Comparison of ENCODE assay signal across 8 cellular contexts in the genomic region with DNA sequence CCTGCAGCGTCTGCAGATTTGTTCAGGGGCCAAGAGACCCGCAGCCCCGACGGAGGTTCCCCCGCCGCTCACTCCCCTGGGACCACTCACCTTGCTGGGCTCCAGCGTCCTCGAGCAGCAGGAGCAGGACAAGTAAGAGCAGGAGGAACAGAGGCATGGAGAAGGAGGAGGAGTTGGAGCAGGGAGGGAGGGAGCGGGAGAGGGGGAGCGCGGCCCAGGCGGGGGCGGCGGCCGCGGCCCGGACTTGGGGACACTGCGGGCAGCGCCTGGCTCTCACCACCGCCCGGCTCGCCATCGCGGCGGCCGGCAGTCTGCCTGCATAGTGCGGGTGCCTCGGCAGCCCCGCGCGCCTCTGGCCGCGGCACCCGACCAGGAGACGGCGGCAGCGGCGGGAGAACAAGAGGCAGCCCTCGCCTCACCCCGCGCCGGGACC. TPM values are rescaled to one million over a fixed set of nuclear protein-coding genes. Genes with fewer than 3 reads are reported as not detected.
DNase-seq lines count a peak whose midpoint lies in the region; ATAC-seq and TF ChIP-seq lines count a peak whose summit lies in the region.

No MANE protein-coding gene starts in this region.

- intact Hi-C loops in heart right ventricle (cut with DNase I) (loop anchor here in 5 of 10 donors (5.0 to 10.0 kb wide), 4 partner anchors 76 to 306 kb away; a partner anchor contains a TSS), ovary (cut with DNase I) (loop anchor here in 1 of 4 donors (10.0 kb wide), 1 partner anchor 56 kb away; no protein-coding TSS in a partner anchor)

- H3K27me3 ChIP-seq in heart right ventricle, result peaks cover 0 to 9% (median 0%) of the 10 kb centered on the region in 7 donors
- no peaks in the 10 kb centered on the region for H3K27me3 ChIP-seq in ovary

- peak overlapping the region; percentile 71 to 98 (median 90) for H3K4me3 ChIP-seq in heart right ventricle
- H3K4me3 ChIP-seq in ovary, result peak overlapping the region; percentile 99

- peak overlapping the region; percentile 80 for H3K27ac ChIP-seq in adipose tissue (ENCODE audit: low read depth, low read length)
- peak overlapping the region; percentile 82 to 96 (median 94) for H3K27ac ChIP-seq in heart right ventricle
- H3K27ac ChIP-seq in ovary, result peak overlapping the region; percentile 57 to 97

- TF ChIP-seq CTCF in heart right ventricle (IDR thresholded peaks at IDR 0.05), result no peak
- no peak for TF ChIP-seq CTCF in ovary (IDR thresholded peaks at IDR 0.05)

- no peaks in the 10 kb centered on the region for H3K36me3 ChIP-seq in heart right ventricle
- H3K36me3 ChIP-seq in ovary, result no peaks in the 10 kb centered on the region

- H3K9me3 ChIP-seq in heart right ventricle (no peaks in the 10 kb centered on the region), ovary (no peaks in the 10 kb centered on the region)

- H3K4me1 ChIP-seq in heart right ventricle (peaks cover 0 to 43% (median 22%) of the 10 kb centered on the region in 9 donors), ovary (ENCODE audit: insufficient read depth) (peaks cover 1% of the 10 kb centered on the region)

- peak; percentile 2 to 7 for DNase-seq in stimulated activated CD4-positive, alpha-beta T cell treated with anti-CD3 and anti-CD28 coated beads, Interleukin-12 subunit alpha, Interleukin-12 subunit beta, amount 100 ng/mL, for 24 hours (ENCODE audit: low read depth in 2 of 2)
- no peak for DNase-seq in stimulated activated CD4-positive, alpha-beta T cell treated with anti-CD3 and anti-CD28 coated beads, Interleukin-4, amount 100 ng/mL, for 4 hours
- peak; percentile 25 for DNase-seq in NCI-H460 (ENCODE audit: extremely low read depth, low read depth)
- peak; percentile 49 to 50 for DNase-seq in heart right ventricle
- DNase-seq in ovary, result peak in 4 of 5 donors; percentile 47 to 72 (median 62)
- DNase-seq in inferior parietal cortex (ENCODE audit: extremely low spot score), result no peak

- TF ChIP-seq EP300 in ovary (IDR thresholded peaks at IDR 0.05), result no peak

- peak; percentile 25 for ATAC-seq in HG02938 (IDR thresholded peaks at IDR 0.05; ENCODE audit: unreplicated experiment)
- peak; percentile 41 to 86 (median 62) for ATAC-seq in heart right ventricle

- TF ChIP-seq POLR2A in ovary (IDR thresholded peaks at IDR 0.05), result no peak

- WGBS in adipose tissue, 3 donors, result 0% methylated on average over 11 to 42 of the region's 42 CpGs
- 0 to 1% methylated on average over 37 to 42 of the region's 42 CpGs for WGBS in heart right ventricle, 2 donors
- WGBS in ovary, 3 donors, result 0% methylated on average over 23 to 42 of the region's 42 CpGs

RNA-seq across cellular contexts. Expression of a gene that starts 0.4 kb away (rescaled TPM):
- total RNA-seq in NCI-H460 (2014; rRNA removed; shearing (Covaris generic)), result 54.0 and 54.1 TPM in 2 replicates
- 26.8 and 27.5 TPM in 2 replicates for polyA plus RNA-seq in NCI-H460 (2014; cell fraction: nucleus; rRNA removed)
- polyA plus RNA-seq in adipose tissue, result 1 to 10 TPM; 2.8 to 7.8 (median 6.0) TPM
- 10 to 100 TPM; 24.6 to 97.4 (median 48.4) TPM for total RNA-seq in heart right ventricle
- polyA plus RNA-seq in heart right ventricle, result 10 to 100 TPM; 11.9 to 29.7 TPM
- total RNA-seq in ovary, result 10 to 100 TPM; 22.4 to 58.7 (median 41.1) TPM
- polyA plus RNA-seq in ovary, result 10 to 100 TPM; 13.5 to 31.7 TPM

Comparison
In these comparisons a context has a peak if more than half of its experiments do, and no peak if none do; other contexts are left out.
1. DNase-seq: peak in stimulated activated CD4-positive, alpha-beta T cell treated with anti-CD3 and anti-CD28 coated beads, Interleukin-12 subunit alpha, Interleukin-12 subunit beta, amount 100 ng/mL, for 24 hours (2 of 2), NCI-H460 (single experiment), heart right ventricle (2 of 2) and ovary (4 of 5); none in stimulated activated CD4-positive, alpha-beta T cell treated with anti-CD3 and anti-CD28 coated beads, Interleukin-4, amount 100 ng/mL, for 4 hours (0 of 2) and inferior parietal cortex (single experiment).
2. Peak in every context shown above with its lines, with median percentiles within 50 percentile points of each other: H3K27ac ChIP-seq.